In the genomic region with DNA sequence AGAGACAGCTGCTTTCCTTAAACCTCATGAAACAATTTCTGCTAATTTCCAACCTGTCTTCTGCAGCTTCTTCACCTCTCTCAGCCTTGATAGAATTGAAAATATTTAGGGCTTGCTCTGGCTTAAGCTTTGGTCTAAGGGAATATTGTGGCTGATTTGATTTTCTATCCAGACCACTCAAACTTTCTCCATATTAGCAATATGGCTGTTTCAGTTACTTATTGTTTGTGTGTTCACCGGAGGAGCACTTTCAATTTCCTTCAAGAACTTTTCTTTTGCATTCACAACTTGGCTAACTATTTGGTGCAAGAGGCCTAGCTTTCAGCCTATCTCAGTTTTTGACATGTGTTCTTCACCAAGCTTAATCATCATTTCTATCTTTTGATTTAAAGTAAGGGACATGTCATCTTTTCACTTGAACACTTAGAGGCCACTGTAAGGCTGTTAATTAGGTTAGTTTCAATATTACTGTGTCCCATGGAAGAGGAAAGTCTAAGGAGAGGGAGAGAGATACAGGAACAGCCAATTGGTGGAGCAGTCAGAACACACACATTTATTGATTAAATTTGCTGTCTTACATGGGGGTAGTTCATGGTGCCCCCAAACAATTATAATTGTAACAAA, we compare ENCODE assay signal across 11 cellular contexts.
"Had no signal": no experiment of that assay in that cellular context is flagged by ENCODE, and none has a peak within 500 bp of the region (broad histone marks: within the 10 kb centered on the region; RNA-seq: fewer than 3 reads in every experiment).

No MANE protein-coding gene starts in this region.

- DNase-seq: activated CD8-positive, alpha-beta memory T cell treated with anti-CD3 and anti-CD28 coated beads, Interleukin-2, amount 50 U/mL, for 48 hours; activated CD8-positive, alpha-beta T cell treated with anti-CD3 and anti-CD28 coated beads for 36 hours; activated effector memory CD4-positive, alpha-beta T cell treated with anti-CD3 and anti-CD28 coated beads, Interleukin-2, amount 50 U/mL, for 16 hours; hippocampal formation; spleen; stimulated activated CD4-positive, alpha-beta T cell treated with anti-CD3 and anti-CD28 coated beads, Interleukin-2, amount 100 ng/mL, for 24 hours; stimulated activated naive CD4-positive, alpha-beta T cell treated with Interleukin-2 at 50 U/mL for 16 hours; upper lobe of right lung had no signal

- H3K9me3 Mint-ChIP-seq: T-helper 1 cell treated with Interleukin-12 subunit alpha and Interleukin-12 subunit beta and Interleukin-4 antibody, amounts not matched to agents 30 μg/mL and 1 μg/mL, for 36 hours had no signal

- ATAC-seq: activated CD8-positive, alpha-beta T cell treated with anti-CD3 and anti-CD28 coated beads for 36 hours; esophagus mucosa; sciatic nerve; upper lobe of right lung had no signal

- H3K27me3 ChIP-seq: spleen, upper lobe of right lung had no signal

- H3K4me1 ChIP-seq: spleen, upper lobe of right lung had no signal

- H3K27ac ChIP-seq: spleen, upper lobe of right lung had no signal

- H3K27me3 Mint-ChIP-seq: activated CD8-positive, alpha-beta T cell treated with anti-CD3 and anti-CD28 coated beads for 36 hours had no signal

- H3K27ac Mint-ChIP-seq: activated CD8-positive, alpha-beta T cell treated with anti-CD3 and anti-CD28 coated beads for 36 hours; T-helper 1 cell treated with Interleukin-12 subunit alpha and Interleukin-12 subunit beta and Interleukin-4 antibody, amounts not matched to agents 30 μg/mL and 1 μg/mL, for 36 hours had no signal

- H3K9me3 ChIP-seq: spleen, upper lobe of right lung had no signal

- H3K4me3 Mint-ChIP-seq: activated CD8-positive, alpha-beta T cell treated with anti-CD3 and anti-CD28 coated beads for 36 hours; T-helper 1 cell treated with Interleukin-12 subunit alpha and Interleukin-12 subunit beta and Interleukin-4 antibody, amounts not matched to agents 30 μg/mL and 1 μg/mL, for 36 hours had no signal

- H3K4me3 ChIP-seq: spleen, upper lobe of right lung had no signal

- H3K36me3 ChIP-seq: spleen, upper lobe of right lung had no signal
